17 cellular contexts compared by ENCODE assay signal in genomic region chr2:59196511-59196910, GRCh38.
DNase-seq lines count a peak whose midpoint lies in the region; ATAC-seq and TF ChIP-seq lines count a peak whose summit lies in the region.
"Had no signal": no experiment of that assay in that cellular context is flagged by ENCODE, and none has a peak within 500 bp of the region (broad histone marks: within the 10 kb centered on the region; RNA-seq: fewer than 3 reads in every experiment).

No MANE protein-coding gene starts in this region.

- no peak for TF ChIP-seq POLR2A in lower leg skin (IDR thresholded peaks at IDR 0.05)

- no peaks in the 10 kb centered on the region for H3K27me3 ChIP-seq in psoas muscle (ENCODE audit: insufficient read depth in 3 of 3, low read length in 2 of 3)
- H3K27me3 ChIP-seq: SJSA1 had no signal

- TF ChIP-seq CTCF in astrocyte of the spinal cord (IDR thresholded peaks at IDR 0.05; ENCODE audit: low read depth, low read length) (no peak), fibroblast of mammary gland (conservative IDR thresholded peaks at IDR 0.05; ENCODE audit: control insufficient read depth, insufficient read depth, low read depth, low read length) (no peak), psoas muscle (IDR thresholded peaks at IDR 0.05) (no peak), lower leg skin (IDR thresholded peaks at IDR 0.05) (no peak)

- H3K9me3 ChIP-seq in psoas muscle, result no peaks in the 10 kb centered on the region
- H3K9me3 ChIP-seq: SJSA1 had no signal

- DNase-seq in H4 (ENCODE audit: low spot score) (peak; percentile 48), astrocyte of the spinal cord (ENCODE audit: low read depth, low spot score) (peak; percentile 75), fibroblast of mammary gland (ENCODE audit: low read depth) (peak; percentile 48), non-pigmented ciliary epithelial cell (ENCODE audit: low read depth) (peak; percentile 13), psoas muscle (no peak), lower leg skin (ENCODE audit: low spot score in 2 of 2) (no peak)
- no peak for DNase-seq in activated CD4-positive, alpha-beta T cell treated with anti-CD3 and anti-CD28 coated beads, Interleukin-2, amount 50 U/mL, for 48 hours
- DNase-seq: COR-L47, GOT3, NCI-H146, NCI-H2081 treated with DMSO at 0.1 percent for 48 hours, NCI-H510A treated with DMSO at 0.1 percent for 48 hours, NCI-H82, PC-9 had no signal

- no peaks in the 10 kb centered on the region for H3K4me1 ChIP-seq in psoas muscle
- H3K4me1 ChIP-seq: SJSA1 had no signal

- WGBS in psoas muscle, 3 donors, result 64 to 72% (median 65%) methylated on average over 2 of the region's 2 CpGs
- WGBS in lower leg skin, 2 donors, result 41 to 43% methylated on average over 2 of the region's 2 CpGs

- ATAC-seq in psoas muscle (no peak), HG03469 (IDR thresholded peaks at IDR 0.05; ENCODE audit: unreplicated experiment) (no peak)
- ATAC-seq: K562 had no signal

- H3K36me3 ChIP-seq in psoas muscle (ENCODE audit: insufficient read depth in 1 of 2, low read depth in 1 of 2), result no peaks in the 10 kb centered on the region
- H3K36me3 ChIP-seq: SJSA1 had no signal

- intact Hi-C loops in psoas muscle (cut with DNase I), result no loop called here
- intact Hi-C loops in lower leg skin (cut with DNase I; ENCODE audit: low total_unique reads), result no loop called here

- no peak overlapping the region for H3K27ac ChIP-seq in psoas muscle
- H3K27ac ChIP-seq: PC-9, SJSA1 had no signal

- no peak overlapping the region for H3K4me3 ChIP-seq in astrocyte of the spinal cord (ENCODE audit: low read depth, low read length)
- no peak overlapping the region for H3K4me3 ChIP-seq in fibroblast of mammary gland (ENCODE audit: control insufficient read depth, low read depth, low read length)
- H3K4me3 ChIP-seq in psoas muscle, result no peak overlapping the region
- H3K4me3 ChIP-seq in lower leg skin (ENCODE audit: low read depth, poor library complexity, severe bottlenecking), result no peak overlapping the region
- H3K4me3 ChIP-seq: K562, PC-9, SJSA1 had no signal

- in situ Hi-C loops in astrocyte of the spinal cord (cut with HindIII; ENCODE audit: low sequenced_read_pairs), result no loop called here

Comparison
In these comparisons a context has a peak if more than half of its experiments do, and no peak if none do; other contexts are left out.
1. DNase-seq: peak in H4 (single experiment), astrocyte of the spinal cord (single experiment), fibroblast of mammary gland (single experiment) and non-pigmented ciliary epithelial cell (single experiment); none in psoas muscle (0 of 2), lower leg skin (0 of 2) and activated CD4-positive, alpha-beta T cell treated with anti-CD3 and anti-CD28 coated beads, Interleukin-2, amount 50 U/mL, for 48 hours (0 of 2).